Comparison of ENCODE assay signal across 8 cellular contexts in the genomic region with DNA sequence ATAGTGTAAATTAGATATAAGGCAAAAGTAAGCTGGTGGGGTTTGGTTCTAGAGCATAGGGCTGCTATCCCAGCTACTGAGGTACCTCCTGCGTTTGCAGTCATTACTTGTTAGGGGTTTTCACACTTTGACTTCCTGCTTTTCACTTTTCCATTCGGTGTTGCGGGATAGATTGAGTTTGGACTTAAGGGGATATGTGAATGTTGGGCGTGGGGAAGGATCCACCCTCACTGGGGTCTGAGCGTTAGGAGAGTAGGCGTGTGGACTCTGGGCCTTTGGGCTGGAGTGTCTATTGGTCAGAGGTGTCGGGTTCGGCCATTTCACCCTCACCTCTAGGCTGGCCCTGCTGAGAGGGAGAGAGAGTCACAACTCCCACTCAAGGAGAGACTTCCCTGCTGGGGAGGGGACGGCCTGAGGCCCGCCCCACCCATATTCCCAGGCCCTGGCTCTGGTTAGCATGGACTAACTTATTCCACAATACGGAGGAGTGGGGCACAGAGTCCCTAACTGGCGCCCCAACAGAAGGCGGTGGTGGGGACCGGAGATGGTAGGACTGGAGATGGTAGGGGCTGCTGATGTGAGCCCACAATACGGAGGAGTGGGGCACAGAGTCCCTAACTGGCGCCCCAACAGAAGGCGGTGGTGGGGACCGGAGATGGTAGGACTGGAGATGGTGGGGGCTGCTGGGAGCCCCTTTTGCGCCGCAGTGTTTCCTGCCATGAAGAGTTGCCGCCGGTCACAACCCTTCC. TPM values are rescaled to one million over a fixed set of nuclear protein-coding genes. Genes with fewer than 3 reads are reported as not detected.
A peak's percentile ranks its signal among the peaks of the same experiment; 100 is the strongest.
DNase-seq lines count a peak whose midpoint lies in the region; ATAC-seq and TF ChIP-seq lines count a peak whose summit lies in the region.

No MANE protein-coding gene starts in this region.

- TF ChIP-seq CTCF in ascending aorta (IDR thresholded peaks at IDR 0.05) (no peak), left lung (IDR thresholded peaks at IDR 0.05) (no peak)

- H3K9me3 Mint-ChIP-seq in activated CD4-positive, alpha-beta T cell treated with anti-CD3 and anti-CD28 coated beads, Interleukin-2, amount 10 ng/mL, durations not matched to agents 7 days and 5 days = no peaks in the 10 kb centered on the region

- peak overlapping the region; percentile 83 for H3K4me3 Mint-ChIP-seq in activated CD4-positive, alpha-beta T cell treated with anti-CD3 and anti-CD28 coated beads, Interleukin-2, amount 10 ng/mL, durations not matched to agents 7 days and 5 days

- peaks cover 0 to under 1% of the 10 kb centered on the region in 2 donors for H3K36me3 ChIP-seq in ascending aorta
- H3K36me3 ChIP-seq in left lung = peaks cover 0 to 5% of the 10 kb centered on the region in 2 donors

- DNase-seq in activated CD4-positive, alpha-beta T cell treated with anti-CD3 and anti-CD28 coated beads, Interleukin-2, amount 10 ng/mL, durations not matched to agents 7 days and 5 days = no peak
- DNase-seq in activated CD4-positive, alpha-beta T cell treated with anti-CD3 and anti-CD28 coated beads for 48 hours = no peak
- no peak for DNase-seq in ascending aorta (ENCODE audit: low spot score in 2 of 2)
- no peak for DNase-seq in left lung
- peak; percentile 14 for DNase-seq in superior temporal gyrus (ENCODE audit: extremely low spot score)
- no peak for DNase-seq in GOT3 (lab: John Stamatoyannopoulos, UW)
- DNase-seq in NCI-H2107 (lab: John Stamatoyannopoulos, UW) = no peak

- H3K27ac ChIP-seq in ascending aorta (no peak overlapping the region), left lung (no peak overlapping the region)

- H3K27ac Mint-ChIP-seq in activated CD4-positive, alpha-beta T cell treated with anti-CD3 and anti-CD28 coated beads, Interleukin-2, amount 10 ng/mL, durations not matched to agents 7 days and 5 days = peak overlapping the region; percentile 6

- CTCF ChIA-PET in activated CD4-positive, alpha-beta T cell treated with anti-CD3 and anti-CD28 coated beads, Interleukin-2, amount 10 ng/mL, durations not matched to agents 7 days and 5 days (lab: Charles Lee) = interaction anchor here (0.8 to 3.8 kb wide), 3 partner anchors 10 to 31 kb away, joined by 4 to 15 read pairs (median 4); a partner anchor contains a TSS

- peaks cover 56% of the 10 kb centered on the region for H3K4me1 Mint-ChIP-seq in activated CD4-positive, alpha-beta T cell treated with anti-CD3 and anti-CD28 coated beads, Interleukin-2, amount 10 ng/mL, durations not matched to agents 7 days and 5 days

- intact Hi-C loops in ascending aorta (cut with DNase I) (loop anchor here (2.0 to 10.0 kb wide), 6 partner anchors 173 to 536 kb away; a partner anchor contains a TSS), left lung (cut with DNase I) (loop anchor here in 1 of 2 donors (10.0 kb wide), 1 partner anchor 113 kb away; no protein-coding TSS in a partner anchor)

- no peaks in the 10 kb centered on the region for H3K27me3 Mint-ChIP-seq in activated CD4-positive, alpha-beta T cell treated with anti-CD3 and anti-CD28 coated beads, Interleukin-2, amount 10 ng/mL, durations not matched to agents 7 days and 5 days

- peak overlapping the region; percentile 81 to 96 for H3K4me3 ChIP-seq in ascending aorta
- peak overlapping the region; percentile 82 to 96 for H3K4me3 ChIP-seq in left lung

- H3K27me3 ChIP-seq in ascending aorta = no peaks in the 10 kb centered on the region
- H3K27me3 ChIP-seq in left lung = peaks cover 0 to 14% of the 10 kb centered on the region in 2 donors

- ATAC-seq in left lung (no peak), HG03354 (IDR thresholded peaks at IDR 0.05; ENCODE audit: poor library complexity, severe bottlenecking, unreplicated experiment) (no peak)

- H3K9me3 ChIP-seq in ascending aorta (no peaks in the 10 kb centered on the region), left lung (no peaks in the 10 kb centered on the region)

- H3K4me1 ChIP-seq in ascending aorta (peaks cover 4 to 8% of the 10 kb centered on the region in 2 donors), left lung (peaks cover 5 to 54% of the 10 kb centered on the region in 2 donors)

- POLR2A ChIA-PET in activated CD4-positive, alpha-beta T cell treated with anti-CD3 and anti-CD28 coated beads, Interleukin-2, amount 10 ng/mL, durations not matched to agents 7 days and 5 days (lab: Charles Lee) = interaction anchor here (0.6 kb wide), 1 partner anchor 9 kb away, joined by 3 read pairs; no protein-coding TSS in a partner anchor

- peaks cover 22% of the 10 kb centered on the region for H3K36me3 Mint-ChIP-seq in activated CD4-positive, alpha-beta T cell treated with anti-CD3 and anti-CD28 coated beads, Interleukin-2, amount 10 ng/mL, durations not matched to agents 7 days and 5 days (ENCODE audit: low read depth)

RNA-seq across cellular contexts. Expression of a gene that starts 1.6 kb away (rescaled TPM):
- total RNA-seq in activated CD4-positive, alpha-beta T cell treated with anti-CD3 and anti-CD28 coated beads, Interleukin-2, amount 10 ng/mL, durations not matched to agents 7 days and 5 days = 10 to 100 TPM; 66.4 to 83.9 TPM
- 24.2 TPM for total RNA-seq in ascending aorta
- total RNA-seq in left lung = 10 to 100 TPM; 51.0 to 54.0 TPM

RNA-seq across cellular contexts. Expression of a gene that starts 31.2 kb away (rescaled TPM):
- 10 to 100 TPM; 49.7 to 54.9 TPM for total RNA-seq in activated CD4-positive, alpha-beta T cell treated with anti-CD3 and anti-CD28 coated beads, Interleukin-2, amount 10 ng/mL, durations not matched to agents 7 days and 5 days
- total RNA-seq in ascending aorta (61.1 TPM), left lung (10 to 100 TPM; 38.6 to 42.7 TPM)

RNA-seq across cellular contexts. Expression of a gene that starts 31.3 kb away (rescaled TPM):
- total RNA-seq in activated CD4-positive, alpha-beta T cell treated with anti-CD3 and anti-CD28 coated beads, Interleukin-2, amount 10 ng/mL, durations not matched to agents 7 days and 5 days = 10 to 100 TPM; 22.6 to 23.9 TPM
- 49.7 TPM for total RNA-seq in ascending aorta
- 10 to 100 TPM; 34.3 to 39.2 TPM for total RNA-seq in left lung

RNA-seq across cellular contexts. Expression of a gene that starts 55.6 kb away (rescaled TPM):
- not detected for total RNA-seq in activated CD4-positive, alpha-beta T cell treated with anti-CD3 and anti-CD28 coated beads, Interleukin-2, amount 10 ng/mL, durations not matched to agents 7 days and 5 days
- total RNA-seq in ascending aorta (not detected), left lung (not detected)

RNA-seq across cellular contexts. Expression of a gene that starts 56.9 kb away (rescaled TPM):
- total RNA-seq in activated CD4-positive, alpha-beta T cell treated with anti-CD3 and anti-CD28 coated beads, Interleukin-2, amount 10 ng/mL, durations not matched to agents 7 days and 5 days = not detected
- total RNA-seq in ascending aorta = not detected
- total RNA-seq in left lung = not detected
